14 cellular contexts compared by ENCODE assay signal in genomic region chr7:233456-234035, GRCh38. TPM values are rescaled to one million over a fixed set of nuclear protein-coding genes. Genes with fewer than 3 reads are reported as not detected.
DNase-seq lines count a peak whose midpoint lies in the region; ATAC-seq and TF ChIP-seq lines count a peak whose summit lies in the region.
"Had no signal": no experiment of that assay in that cellular context is flagged by ENCODE, and none has a peak within 500 bp of the region (broad histone marks: within the 10 kb centered on the region; RNA-seq: fewer than 3 reads in every experiment).

No MANE protein-coding gene starts in this region.

- intact Hi-C loops in IMR-90 (cut with micrococcal nuclease) (no loop called here), left lung (cut with DNase I) (no loop called here)

- H3K79me1 ChIP-seq in IMR-90 (ENCODE audit: low read depth in 1 of 2, low read length in 2 of 2) (peaks cover 45 to 77% of the 10 kb centered on the region in 2 experiments), trophoblast cell (ENCODE audit: low read length) (peaks cover 5% of the 10 kb centered on the region)

- no TSS peak for BruUV-seq in IMR-90 (replicated peaks; lab: Mats Ljungman, UMichigan)

- ATAC-seq in IMR-90 (ENCODE audit: low read depth) (no peak), left lung (no peak), HG03378 (IDR thresholded peaks at IDR 0.05; ENCODE audit: unreplicated experiment) (no peak), left lobe of liver (no peak)

- H2BK120ac ChIP-seq in IMR-90 (ENCODE audit: low read depth, low read length): peak overlapping the region; percentile 98
- H2BK120ac ChIP-seq in trophoblast cell (ENCODE audit: insufficient read depth, low read length, poor library complexity): no peak overlapping the region

- no peak for TF ChIP-seq CTCF in IMR-90 (conservative IDR thresholded peaks at IDR 0.05; ENCODE audit: low read depth, low read length)
- no peak for TF ChIP-seq CTCF in coronary artery (IDR thresholded peaks at IDR 0.05)
- TF ChIP-seq CTCF in left lung (IDR thresholded peaks at IDR 0.05): no peak

- peak overlapping the region; percentile 21; the same call in 1 of the 2 replicates for H3K4me2 ChIP-seq in IMR-90 (ENCODE audit: low read depth, low read length)
- no peak overlapping the region for H3K4me2 ChIP-seq in trophoblast cell (ENCODE audit: low read length)

- TF ChIP-seq RAD21 in IMR-90 (IDR thresholded peaks at IDR 0.05; ENCODE audit: low read length): no peak

- H3K9me1 ChIP-seq in IMR-90 (ENCODE audit: insufficient read depth, low read length): peaks cover 34% of the 10 kb centered on the region

- peak overlapping the region; percentile 95 for H2BK20ac ChIP-seq in IMR-90 (ENCODE audit: low read depth, low read length)

- H3K27ac ChIP-seq in IMR-90 (ENCODE audit: insufficient read depth, low read length): peak overlapping the region; percentile 96
- H3K27ac ChIP-seq in coronary artery: peak overlapping the region; percentile 68 to 82
- peak overlapping the region; percentile 72 to 87 for H3K27ac ChIP-seq in left lung
- peak overlapping the region in 18 of 21 experiments; percentile 29 to 92 (median 75) for H3K27ac ChIP-seq in skin epidermis
- no peak overlapping the region for H3K27ac ChIP-seq in trophoblast cell (ENCODE audit: low read depth, low read length)

- CTCF ChIA-PET in IMR-90 (lab: Yijun Ruan, JAX): no interaction called here

- H3K14ac ChIP-seq in IMR-90 (replicated peaks; ENCODE audit: low read depth, low read length) (peak overlapping the region; percentile 96), trophoblast cell (ENCODE audit: low read length) (no peak overlapping the region)

- H4K5ac ChIP-seq in IMR-90 (ENCODE audit: low read depth, low read length): peak overlapping the region; percentile 99

- H4K20me1 ChIP-seq in IMR-90 (ENCODE audit: insufficient read depth, low read length): peaks cover 24% of the 10 kb centered on the region

- peak overlapping the region; percentile 100 for H2AK9ac ChIP-seq in IMR-90 (replicated peaks; ENCODE audit: low read depth, low read length, poor library complexity)

- no peaks in the 10 kb centered on the region for H3K27me3 ChIP-seq in IMR-90 (ENCODE audit: control insufficient read depth, insufficient read depth, low read length)
- no peaks in the 10 kb centered on the region for H3K27me3 ChIP-seq in left lung
- no peaks in the 10 kb centered on the region for H3K27me3 ChIP-seq in trophoblast cell (ENCODE audit: insufficient read depth, low read length)

- H3K79me2 ChIP-seq in trophoblast cell (ENCODE audit: control insufficient read depth, insufficient read depth, low read length, poor library complexity): no peaks in the 10 kb centered on the region

- H3K4me3 ChIP-seq in IMR-90 (ENCODE audit: insufficient read depth, low read depth, low read length) (no peak overlapping the region), coronary artery (no peak overlapping the region), left lung (no peak overlapping the region), skin epidermis (no peak overlapping the region), trophoblast cell (ENCODE audit: low read depth, low read length) (no peak overlapping the region)

- H3K23ac ChIP-seq in IMR-90 (ENCODE audit: low read depth, low read length) (peak overlapping the region; percentile 93), trophoblast cell (ENCODE audit: low read length) (no peak overlapping the region)

- H3K4me1 ChIP-seq in IMR-90 (ENCODE audit: control insufficient read depth, insufficient read depth, low read length) (peaks cover 65% of the 10 kb centered on the region), left lung (peaks cover 28 to 29% of the 10 kb centered on the region in 2 donors), trophoblast cell (ENCODE audit: control insufficient read depth in 1 of 2, insufficient read depth in 2 of 2, low read length in 2 of 2) (peaks cover 16 to 17% of the 10 kb centered on the region in 2 experiments)

- POLR2A ChIA-PET in IMR-90 (lab: Charles Lee; ENCODE audit: unreplicated experiment): no interaction called here

- H3K18ac ChIP-seq in IMR-90 (ENCODE audit: low read depth, low read length) (peak overlapping the region; percentile 97), trophoblast cell (ENCODE audit: low read length) (no peak overlapping the region)

- peak overlapping the region; percentile 84; the same call in 2 of the 3 replicates for H2BK15ac ChIP-seq in IMR-90 (ENCODE audit: low read depth, low read length)

- DNase-seq in IMR-90 (peak; percentile 56), coronary artery (ENCODE audit: low spot score) (no peak), left lung (no peak), NCI-H2107 treated with DMSO at 0.1 percent for 48 hours (lab: John Stamatoyannopoulos, UW; ENCODE audit: unreplicated experiment) (no peak), trophoblast cell (no peak), left lobe of liver (ENCODE audit: low spot score) (no peak)
- DNase-seq: activated CD4-positive, alpha-beta T cell treated with anti-CD3 and anti-CD28 coated beads, Interleukin-2, amount 50 U/mL, for 1 hour; effector CD4-positive, alpha-beta T cell; naive B cell; NCI-H748 treated with DMSO at 0.1 percent for 48 hours; stimulated activated CD4-positive, alpha-beta T cell treated with anti-CD3 and anti-CD28 coated beads, Interleukin-2, amount 100 ng/mL, for 24 hours; stimulated activated naive CD4-positive, alpha-beta T cell treated with Interleukin-2 at 50 U/mL for 16 hours had no signal

- H4K8ac ChIP-seq in IMR-90 (ENCODE audit: low read depth in 2 of 2, low read length in 2 of 2): peak overlapping the region; percentile 72 to 87
- no peak overlapping the region for H4K8ac ChIP-seq in trophoblast cell (ENCODE audit: low read depth, low read length)

- in situ Hi-C loops in IMR-90 (cut with MboI; ENCODE audit: low sequenced_read_pairs): no loop called here

- H4K91ac ChIP-seq in IMR-90 (ENCODE audit: insufficient read depth, low read depth, low read length) (peak overlapping the region; percentile 96), trophoblast cell (ENCODE audit: low read depth, low read length) (no peak overlapping the region)

- H3K4ac ChIP-seq in IMR-90 (ENCODE audit: low read depth, low read length) (peak overlapping the region; percentile 98), trophoblast cell (ENCODE audit: low read depth, low read length) (no peak overlapping the region)

- WGBS in IMR-90 (ENCODE audit: extremely low coverage in 2 of 2, insufficient read length in 1 of 2), 2 experiments: 52% methylated on average over 6 of the region's 22 CpGs; no CpG with 5 or more reads in 1 of the 2 experiments
- WGBS in trophoblast cell (ENCODE audit: extremely low coverage, insufficient coverage, insufficient read length): no CpG with 5 or more reads among the region's 22 CpGs

- peak overlapping the region; percentile 76 for H3K56ac ChIP-seq in IMR-90 (ENCODE audit: extremely low read depth, insufficient read depth, low read length)

- H2BK5ac ChIP-seq in IMR-90 (ENCODE audit: low read depth, low read length, poor library complexity, severe bottlenecking) (peak overlapping the region; percentile 96), trophoblast cell (ENCODE audit: low read depth, low read length, poor library complexity) (no peak overlapping the region)

- peak overlapping the region; percentile 100 for H2AK5ac ChIP-seq in IMR-90 (ENCODE audit: low read depth, low read length)
- H2AK5ac ChIP-seq in trophoblast cell (ENCODE audit: low read length): no peak overlapping the region

- peaks cover 30% of the 10 kb centered on the region for H3K36me3 ChIP-seq in IMR-90 (ENCODE audit: control insufficient read depth, insufficient read depth, low read length)
- H3K36me3 ChIP-seq in left lung: peaks cover 0 to 43% of the 10 kb centered on the region in 2 donors
- no peaks in the 10 kb centered on the region for H3K36me3 ChIP-seq in trophoblast cell (ENCODE audit: control insufficient read depth in 1 of 2, insufficient read depth in 2 of 2, low read length in 2 of 2)

- H4K12ac ChIP-seq in trophoblast cell (ENCODE audit: low read depth, low read length): no peak overlapping the region

- H2AFZ ChIP-seq in IMR-90 (replicated peaks; ENCODE audit: low read length, poor library complexity) (peak overlapping the region; percentile 88), trophoblast cell (ENCODE audit: insufficient read depth, low read length, poor library complexity) (no peak overlapping the region)

- H2BK12ac ChIP-seq in trophoblast cell (ENCODE audit: low read length): no peak overlapping the region

- no peaks in the 10 kb centered on the region for H3K9me3 ChIP-seq in IMR-90 (ENCODE audit: control insufficient read depth, insufficient read depth, low read length)
- no peaks in the 10 kb centered on the region for H3K9me3 ChIP-seq in left lung
- H3K9me3 ChIP-seq in trophoblast cell (ENCODE audit: insufficient read depth, low read depth, low read length): no peaks in the 10 kb centered on the region

- TF ChIP-seq POLR2A in IMR-90 (IDR thresholded peaks at IDR 0.05; ENCODE audit: low read depth, low read length): 0 out of 2 replicates have a peak, but pooled peaks have one; percentile 16

- dilution Hi-C loops in IMR-90 (cut with HindIII; ENCODE audit: low sequenced_read_pairs, unreplicated experiment): no loop called here

- H3K9ac ChIP-seq in IMR-90 (ENCODE audit: low read depth, low read length): peak overlapping the region; percentile 57
- H3K9ac ChIP-seq in trophoblast cell (ENCODE audit: low read length): no peak overlapping the region

TF ChIP-seq in IMR-90, 13 proteins besides CTCF, POLR2A, EP300 and RAD21 (continues in another document):
- TF ChIP-seq BHLHE40 (IDR thresholded peaks at IDR 0.05; ENCODE audit: low read depth, low read length) (no peak), SMC3 (IDR thresholded peaks at IDR 0.05; ENCODE audit: low read depth, low read length) (no peak), FOS (IDR thresholded peaks at IDR 0.05; ENCODE audit: low read depth, low read length) (no peak)

RNA-seq across cellular contexts. Expression of gene FAM20C, which starts 41.2 kb away (rescaled TPM):
- total RNA-seq in IMR-90 (2012; rRNA removed) (7.7 and 8.9 TPM in 2 replicates), left lung (10 to 100 TPM; 44.6 to 75.5 TPM), left lobe of liver (72.2 TPM)
- 36.6 and 38.2 TPM in 2 replicates for polyA plus RNA-seq in IMR-90 (2012; rRNA removed)
- polyA plus RNA-seq in IMR-90 (2012; cell fraction: cytosol; rRNA removed): 36.5 and 56.4 TPM in 2 replicates
- polyA plus RNA-seq in IMR-90 (2012; cell fraction: nucleus; rRNA removed; ENCODE audit: low replicate concordance): 38.9 and 55.0 TPM in 2 replicates
- polyA plus RNA-seq in trophoblast cell (2013): 0.24 and 0.33 TPM in 2 replicates

RNA-seq across cellular contexts. Expression of gene FOXL3, which starts 56.4 kb away (rescaled TPM):
- total RNA-seq in IMR-90 (2012; rRNA removed) (not detected in 2 replicates), left lung (not detected), left lobe of liver (not detected)
- not detected in 2 replicates for polyA plus RNA-seq in IMR-90 (2012; rRNA removed)
- not detected in 2 replicates for polyA plus RNA-seq in IMR-90 (2012; cell fraction: cytosol; rRNA removed)
- not detected in 2 replicates for polyA plus RNA-seq in IMR-90 (2012; cell fraction: nucleus; rRNA removed; ENCODE audit: low replicate concordance)
- polyA plus RNA-seq in trophoblast cell (2013): not detected in 2 replicates
